Comparison of ENCODE assay signal across 1 cellular context in genomic region chr3:25433868-25434267, GRCh38.
TF ChIP-seq lines count a peak whose summit lies in the region.

No MANE protein-coding gene starts in this region.

TF ChIP-seq in HEK293, 187 proteins besides CTCF, POLR2A, EP300 and RAD21 (continued from another document):
- TF ChIP-seq PRDM4 (tag by site-specific recombination; IDR thresholded peaks at IDR 0.05) (peak; percentile 60; the same call in 1 of the 2 replicates), ZBTB17 (tag by site-specific recombination; IDR thresholded peaks at IDR 0.05) (no peak), GLIS1 (tag by site-specific recombination; IDR thresholded peaks at IDR 0.05) (no peak), OSR2 (tag by site-specific recombination; IDR thresholded peaks at IDR 0.05) (no peak), ZNF600 (tag by site-specific recombination; IDR thresholded peaks at IDR 0.05) (no peak), PRDM10 (tag by site-specific recombination; IDR thresholded peaks at IDR 0.05) (0 out of 2 replicates have a peak, but pooled peaks have one; percentile 24), KLF17 (tag by site-specific recombination; IDR thresholded peaks at IDR 0.05) (no peak), ZNF518A (tag by site-specific recombination; conservative IDR thresholded peaks at IDR 0.05; ENCODE audit: low read depth) (peak; percentile 85), ZNF768 (tag by site-specific recombination; IDR thresholded peaks at IDR 0.05) (no peak), ZFP69B (tag by site-specific recombination; IDR thresholded peaks at IDR 0.05) (no peak), ZBTB48 (tag by site-specific recombination; IDR thresholded peaks at IDR 0.05) (no peak), ZNF133 (tag by site-specific recombination; IDR thresholded peaks at IDR 0.05) (no peak), ZNF10 (tag by site-specific recombination; IDR thresholded peaks at IDR 0.05) (no peak), ZSCAN30 (tag by site-specific recombination; IDR thresholded peaks at IDR 0.05) (no peak), ZNF19 (tag by site-specific recombination; IDR thresholded peaks at IDR 0.05; ENCODE audit: low read depth) (no peak), ZNF791 (tag by site-specific recombination; IDR thresholded peaks at IDR 0.05) (no peak), ZSCAN23 (tag by site-specific recombination; IDR thresholded peaks at IDR 0.05) (no peak), MYNN (tag by site-specific recombination; IDR thresholded peaks at IDR 0.05; ENCODE audit: borderline replicate concordance) (no peak), ZBTB10 (tag by site-specific recombination; IDR thresholded peaks at IDR 0.05) (no peak), ZNF777 (tag by site-specific recombination; IDR thresholded peaks at IDR 0.05; ENCODE audit: borderline replicate concordance) (no peak), ZSCAN16 (tag by site-specific recombination; IDR thresholded peaks at IDR 0.05) (no peak)
